Comparison of ENCODE assay signal across 19 cellular contexts in genomic region chr7:112649560-112649959, GRCh38.
A peak's percentile ranks its signal among the peaks of the same experiment; 100 is the strongest.
DNase-seq lines count a peak whose midpoint lies in the region; ATAC-seq and TF ChIP-seq lines count a peak whose summit lies in the region.
"Had no signal": no experiment of that assay in that cellular context is flagged by ENCODE, and none has a peak within 500 bp of the region (broad histone marks: within the 10 kb centered on the region; RNA-seq: fewer than 3 reads in every experiment).

No MANE protein-coding gene starts in this region.

- TF ChIP-seq CTCF in mammary epithelial cell (conservative IDR thresholded peaks at IDR 0.05 in 1 of 2, IDR thresholded peaks at IDR 0.05 in 1 of 2; ENCODE audit: extremely low read depth in 1 of 2, insufficient read depth in 1 of 2, low read depth in 1 of 2, low read length in 2 of 2), result no peak

- H3K27ac ChIP-seq in mammary epithelial cell (ENCODE audit: insufficient read depth, low read depth, low read length), result no peak overlapping the region
- H3K27ac ChIP-seq: SJSA1 had no signal

- no peaks in the 10 kb centered on the region for H3K9me3 ChIP-seq in mammary epithelial cell (replicated peaks; ENCODE audit: insufficient read depth, low read length)

- dilution Hi-C loops in mammary epithelial cell (cut with HindIII; ENCODE audit: low sequenced_read_pairs), result no loop called here

- ATAC-seq in HG03135 (IDR thresholded peaks at IDR 0.05; ENCODE audit: unreplicated experiment) (no peak), GM21576 (IDR thresholded peaks at IDR 0.05; ENCODE audit: unreplicated experiment) (no peak)
- ATAC-seq: GM12878 had no signal

- peaks cover 3% of the 10 kb centered on the region for H3K4me1 ChIP-seq in mammary epithelial cell (ENCODE audit: insufficient read depth, low read length)
- H3K4me1 ChIP-seq: SJSA1 had no signal

- in situ Hi-C loops in mammary epithelial cell (cut with MboI; ENCODE audit: low sequenced_read_pairs in 2 of 2), result no loop called here

- no TSS peak for BruUV-seq in mammary epithelial cell (replicated peaks; lab: Mats Ljungman, UMichigan)

- no peaks in the 10 kb centered on the region for H4K20me1 ChIP-seq in mammary epithelial cell (ENCODE audit: insufficient read depth, low read length)

- no peaks in the 10 kb centered on the region for H3K27me3 ChIP-seq in mammary epithelial cell (ENCODE audit: insufficient read depth, low read length)
- H3K27me3 ChIP-seq: SJSA1 had no signal

- H3K4me3 ChIP-seq in mammary epithelial cell (replicated peaks in 1 of 3; ENCODE audit: insufficient read depth in 1 of 3, low read depth in 2 of 3, low read length in 3 of 3), result no peak overlapping the region
- H3K4me3 ChIP-seq: GM12878, SJSA1 had no signal

- no peak overlapping the region for H3K4me2 ChIP-seq in mammary epithelial cell (ENCODE audit: insufficient read depth, low read depth, low read length)

- H3K9ac ChIP-seq in mammary epithelial cell (ENCODE audit: insufficient read depth, low read length), result no peak overlapping the region

- CTCF ChIA-PET in mammary epithelial cell (lab: Charles Lee; ENCODE audit: low non-redundant PET), result no interaction called here

- peak; percentile 72 for DNase-seq in ELR (ENCODE audit: low read depth)
- DNase-seq in NCI-H226, result peak; percentile 55
- peak; percentile 65 for DNase-seq in mammary epithelial cell
- peak; percentile 45 for DNase-seq in iris pigment epithelial cell (ENCODE audit: low read depth)
- no peak for DNase-seq in NCI-H2029 (lab: John Stamatoyannopoulos, UW)
- DNase-seq in SKM-1 treated with dmso at 0.1 percent for 144 hours (lab: John Stamatoyannopoulos, UW; ENCODE audit: unreplicated experiment), result no peak
- DNase-seq: COR-L47; GDM1; IMR-90; Kasumi-1; NCI-H1105 treated with DMSO at 0.1 percent for 48 hours; NCI-H187 treated with DMSO at 0.1 percent for 48 hours; NCI-H446; NK-92 treated with Interleukin-12 subunit alpha and Interleukin-12 subunit beta, amount 100 ng/mL, for 24 hours; SW 1271 had no signal

- H2AFZ ChIP-seq in mammary epithelial cell (ENCODE audit: low read depth, low read length), result no peak overlapping the region

- intact Hi-C loops in mammary epithelial cell (cut with micrococcal nuclease), result no loop called here

- no peaks in the 10 kb centered on the region for H3K79me2 ChIP-seq in mammary epithelial cell (ENCODE audit: insufficient read depth, low read length)

- H3K36me3 ChIP-seq in mammary epithelial cell (ENCODE audit: insufficient read depth, low read length), result no peaks in the 10 kb centered on the region
- H3K36me3 ChIP-seq: SJSA1 had no signal

Comparison
In these comparisons a context has a peak if more than half of its experiments do, and no peak if none do; other contexts are left out.
1. DNase-seq: peak in ELR (single experiment), NCI-H226 (single experiment), mammary epithelial cell (single experiment) and iris pigment epithelial cell (single experiment); none in NCI-H2029 (single experiment) and SKM-1 treated with dmso at 0.1 percent for 144 hours (single experiment).